In the genomic region with DNA sequence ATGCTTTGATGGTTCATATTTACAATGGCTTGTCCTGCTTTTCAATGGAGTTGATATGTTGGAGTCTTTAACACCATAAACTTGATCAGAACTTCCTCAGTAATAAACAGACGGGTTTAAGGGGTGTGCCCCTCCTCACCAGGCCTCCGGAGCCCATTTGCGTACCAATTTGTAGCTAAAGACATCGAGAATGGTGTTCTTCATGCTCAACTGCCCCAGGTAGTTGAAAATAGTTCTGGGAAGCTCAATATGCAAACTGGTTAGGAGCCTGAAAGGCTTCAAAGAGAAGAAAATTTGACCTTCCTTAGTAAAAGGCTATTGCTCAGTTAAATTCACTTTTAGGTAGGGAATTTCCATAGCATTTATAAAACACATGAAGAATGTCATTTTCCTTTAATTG, we compare ENCODE assay signal across 14 cellular contexts.
"Had no signal": no experiment of that assay in that cellular context is flagged by ENCODE, and none has a peak within 500 bp of the region (broad histone marks: within the 10 kb centered on the region; RNA-seq: fewer than 3 reads in every experiment).

No MANE protein-coding gene starts in this region.

- H3K4me3 Mint-ChIP-seq: activated CD8-positive, alpha-beta T cell treated with anti-CD3 and anti-CD28 coated beads, Interleukin-2, amount 10 ng/mL, durations not matched to agents 7 days and 5 days; activated naive CD8-positive, alpha-beta T cell treated with anti-CD3 and anti-CD28 coated beads, Interleukin-2, amount 50 U/mL, for 24 hours; activated T-helper 1 cell treated with anti-CD3 and anti-CD28 coated beads, Interleukin-12 subunit alpha, Interleukin-12 subunit beta, Interleukin-2, Interleukin-4 antibody, amounts not matched to agents 30 ng/mL and 10 ng/mL and 1 ng/mL, durations not matched to agents 14 hours and 24 hours and 36 hours had no signal

- H3K36me3 ChIP-seq: ascending aorta, heart right ventricle, right atrium auricular region, stomach, thoracic aorta had no signal

- H3K27ac ChIP-seq: ascending aorta, foreskin keratinocyte, heart right ventricle, right atrium auricular region, stomach, thoracic aorta had no signal

- H3K9me3 Mint-ChIP-seq: activated naive CD8-positive, alpha-beta T cell treated with anti-CD3 and anti-CD28 coated beads, Interleukin-2, amount 50 U/mL, for 24 hours; activated T-helper 1 cell treated with anti-CD3 and anti-CD28 coated beads, Interleukin-12 subunit alpha, Interleukin-12 subunit beta, Interleukin-2, Interleukin-4 antibody, amounts not matched to agents 30 ng/mL and 10 ng/mL and 1 ng/mL, durations not matched to agents 14 hours and 24 hours and 36 hours had no signal

- H3K4me1 ChIP-seq: ascending aorta, foreskin keratinocyte, heart right ventricle, right atrium auricular region, stomach had no signal

- DNase-seq: activated CD4-positive, alpha-beta T cell treated with anti-CD3 and anti-CD28 coated beads for 48 hours; activated CD8-positive, alpha-beta memory T cell treated with anti-CD3 and anti-CD28 coated beads, Interleukin-2, amount 50 U/mL, for 48 hours; activated CD8-positive, alpha-beta T cell treated with anti-CD3 and anti-CD28 coated beads, Interleukin-2, amount 10 ng/mL, durations not matched to agents 7 days and 5 days; activated naive CD4-positive, alpha-beta T cell treated with Interleukin-2 at 50 U/mL for 16 hours; activated naive CD8-positive, alpha-beta T cell treated with anti-CD3 and anti-CD28 coated beads, Interleukin-2, amount 50 U/mL, for 24 hours; foreskin keratinocyte; heart right ventricle; midbrain; small intestine; stomach had no signal

- H3K4me3 ChIP-seq: ascending aorta, heart right ventricle, right atrium auricular region, stomach, thoracic aorta had no signal

- H3K27me3 ChIP-seq: ascending aorta, right atrium auricular region, stomach had no signal

- H3K9me3 ChIP-seq: ascending aorta, heart right ventricle, right atrium auricular region, stomach, thoracic aorta had no signal

- ATAC-seq: activated CD8-positive, alpha-beta T cell treated with anti-CD3 and anti-CD28 coated beads, Interleukin-2, amount 10 ng/mL, durations not matched to agents 7 days and 5 days; activated naive CD8-positive, alpha-beta T cell treated with anti-CD3 and anti-CD28 coated beads, Interleukin-2, amount 50 U/mL, for 24 hours; foreskin keratinocyte; heart right ventricle had no signal

- H3K4me1 Mint-ChIP-seq: activated naive CD8-positive, alpha-beta T cell treated with anti-CD3 and anti-CD28 coated beads, Interleukin-2, amount 50 U/mL, for 24 hours had no signal
